In genomic region chr4:992297-993110, GRCh38 we compare ENCODE assay signal across 1 cellular context.
TF ChIP-seq lines count a peak whose summit lies in the region.

No MANE protein-coding gene starts in this region.

TF ChIP-seq in K562, 482 proteins besides CTCF, POLR2A, EP300 and RAD21 (continued from another document and continues in another):
- TF ChIP-seq ZNF639 (CRISPR knock-in tag; conservative IDR thresholded peaks at IDR 0.05 in 1 of 2, IDR thresholded peaks at IDR 0.05 in 1 of 2) (peak in 1 of 2 experiments; percentile 77; a peak in 2 of 4 replicates), ZNF436 (CRISPR knock-in tag; IDR thresholded peaks at IDR 0.05) (no peak), ZNF263 (CRISPR knock-in tag; IDR thresholded peaks at IDR 0.05; ENCODE audit: borderline replicate concordance) (peak; percentile 74; the same call in 1 of the 2 replicates), SMAD1 (IDR thresholded peaks at IDR 0.05; ENCODE audit: low read depth, low read length, partially characterized antibody) (no peak), BRD9 (IDR thresholded peaks at IDR 0.05; ENCODE audit: low read depth, partially characterized antibody) (peak; percentile 29), CBX1 (IDR thresholded peaks at IDR 0.05; ENCODE audit: low read depth) (peak; percentile 70), GABPB1 (CRISPR knock-in tag; IDR thresholded peaks at IDR 0.05) (peak; percentile 52; the same call in 1 of the 2 replicates), NR2C2 (CRISPR knock-in tag; IDR thresholded peaks at IDR 0.05) (peak; percentile 51; the same call in 1 of the 2 replicates), NR2C2 (tag; IDR thresholded peaks at IDR 0.05) (peak; percentile 89), CBFA2T3 (IDR thresholded peaks at IDR 0.05) (peak; percentile 43; the same call in 1 of the 2 replicates), ZNF507 (tag; conservative IDR thresholded peaks at IDR 0.05) (no peak), ELF1 (tag; IDR thresholded peaks at IDR 0.05) (peak; percentile 73), RB1 (IDR thresholded peaks at IDR 0.05; ENCODE audit: low read depth) (0 out of 2 replicates have a peak, but pooled peaks have one; percentile 7), ZKSCAN3 (CRISPR knock-in tag; IDR thresholded peaks at IDR 0.05) (no peak), ARHGAP35 (IDR thresholded peaks at IDR 0.05; ENCODE audit: partially characterized antibody) (no peak), TRIM24 (IDR thresholded peaks at IDR 0.05) (0 out of 4 replicates have a peak, but pooled peaks of 1 of the 2 experiments have one; percentile 43), SMARCC2 (IDR thresholded peaks at IDR 0.05; ENCODE audit: low read depth) (no peak), MAZ (CRISPR knock-in tag; conservative IDR thresholded peaks at IDR 0.05 in 1 of 2, IDR thresholded peaks at IDR 0.05 in 1 of 2) (peak in 1 of 2 experiments; percentile 73; a peak in 1 of 4 replicates), NR0B1 (IDR thresholded peaks at IDR 0.05; ENCODE audit: partially characterized antibody) (no peak), ZNF584 (CRISPR knock-in tag; IDR thresholded peaks at IDR 0.05; ENCODE audit: low read depth) (0 out of 2 replicates have a peak, but pooled peaks have one; percentile 30), CREB1 (IDR thresholded peaks at IDR 0.05) (peak; percentile 9; the same call in 1 of the 2 replicates), CREB1 (CRISPR knock-in tag; IDR thresholded peaks at IDR 0.05) (no peak), JUND (IDR thresholded peaks at IDR 0.05; ENCODE audit: borderline replicate concordance, low read depth, low read length) (peak; percentile 57), JUND (tag; IDR thresholded peaks at IDR 0.05; ENCODE audit: borderline replicate concordance, low read depth, low read length) (peak; percentile 64; the same call in 1 of the 3 replicates), KLF16 (IDR thresholded peaks at IDR 0.05) (no peak), ARID1B (IDR thresholded peaks at IDR 0.05) (peak; percentile 45), SAP30 (IDR thresholded peaks at IDR 0.05; ENCODE audit: borderline replicate concordance, insufficient read depth, low read depth, low read length, poor library complexity, severe bottlenecking) (peak; percentile 50), NRF1 (conservative IDR thresholded peaks at IDR 0.05 in 1 of 2, IDR thresholded peaks at IDR 0.05 in 1 of 2) (peak; percentile 53 to 67), MTA3 (IDR thresholded peaks at IDR 0.05; ENCODE audit: borderline replicate concordance) (peak; percentile 85; the same call in 1 of the 2 replicates), HDAC2 (IDR thresholded peaks at IDR 0.05) (peak; percentile 53; the same call in 1 of the 2 replicates), ZFP91 (CRISPR knock-in tag; IDR thresholded peaks at IDR 0.05) (0 out of 2 replicates have a peak, but pooled peaks have one; percentile 70), ZBTB2 (IDR thresholded peaks at IDR 0.05) (peak; percentile 44; the same call in 1 of the 2 replicates), SRF (CRISPR knock-in tag; IDR thresholded peaks at IDR 0.05) (peak in 1 of 2 experiments; percentile 77; a peak in 1 of 4 replicates), EP400 (IDR thresholded peaks at IDR 0.05) (peak; percentile 69; the same call in 1 of the 2 replicates), CBX8 (IDR thresholded peaks at IDR 0.05; ENCODE audit: borderline replicate concordance, extremely low read depth, low read depth, low read length, poor library complexity, severe bottlenecking) (no peak), POLR2AphosphoS5 (IDR thresholded peaks at IDR 0.05; ENCODE audit: control insufficient read depth, insufficient read depth, low read depth, low read length) (peak; percentile 66; the same call in 1 of the 2 replicates), TOE1 (IDR thresholded peaks at IDR 0.05; ENCODE audit: borderline replicate concordance) (peak; percentile 81; the same call in 1 of the 2 replicates), TOE1 (CRISPR knock-in tag; IDR thresholded peaks at IDR 0.05; ENCODE audit: borderline replicate concordance, low read depth) (peak; percentile 71; the same call in 1 of the 2 replicates), RAD51 (IDR thresholded peaks at IDR 0.05; ENCODE audit: borderline replicate concordance, low read depth) (peak; percentile 92), CTBP1 (IDR thresholded peaks at IDR 0.05; ENCODE audit: borderline replicate concordance) (peak; percentile 51), ATF1 (CRISPR knock-in tag; IDR thresholded peaks at IDR 0.05) (no peak), ATF1 (tag; IDR thresholded peaks at IDR 0.05) (peak; percentile 32; the same call in 1 of the 2 replicates), RNF2 (IDR thresholded peaks at IDR 0.05) (peak; percentile 54), TAF1 (IDR thresholded peaks at IDR 0.05; ENCODE audit: control insufficient read depth, extremely low read depth, insufficient read depth, low read length, severe bottlenecking) (peak; percentile 59), ETV1 (tag; conservative IDR thresholded peaks at IDR 0.05; ENCODE audit: low read depth) (peak; percentile 88), RBFOX2 (IDR thresholded peaks at IDR 0.05; ENCODE audit: low read depth, low read length) (peak; percentile 80), BHLHE40 (IDR thresholded peaks at IDR 0.05; ENCODE audit: low read length) (peak; percentile 94), NCOR1 (IDR thresholded peaks at IDR 0.05) (peak; percentile 45), ELF4 (CRISPR knock-in tag; IDR thresholded peaks at IDR 0.05) (no peak)
- TF ChIP-seq, protein P1, sequence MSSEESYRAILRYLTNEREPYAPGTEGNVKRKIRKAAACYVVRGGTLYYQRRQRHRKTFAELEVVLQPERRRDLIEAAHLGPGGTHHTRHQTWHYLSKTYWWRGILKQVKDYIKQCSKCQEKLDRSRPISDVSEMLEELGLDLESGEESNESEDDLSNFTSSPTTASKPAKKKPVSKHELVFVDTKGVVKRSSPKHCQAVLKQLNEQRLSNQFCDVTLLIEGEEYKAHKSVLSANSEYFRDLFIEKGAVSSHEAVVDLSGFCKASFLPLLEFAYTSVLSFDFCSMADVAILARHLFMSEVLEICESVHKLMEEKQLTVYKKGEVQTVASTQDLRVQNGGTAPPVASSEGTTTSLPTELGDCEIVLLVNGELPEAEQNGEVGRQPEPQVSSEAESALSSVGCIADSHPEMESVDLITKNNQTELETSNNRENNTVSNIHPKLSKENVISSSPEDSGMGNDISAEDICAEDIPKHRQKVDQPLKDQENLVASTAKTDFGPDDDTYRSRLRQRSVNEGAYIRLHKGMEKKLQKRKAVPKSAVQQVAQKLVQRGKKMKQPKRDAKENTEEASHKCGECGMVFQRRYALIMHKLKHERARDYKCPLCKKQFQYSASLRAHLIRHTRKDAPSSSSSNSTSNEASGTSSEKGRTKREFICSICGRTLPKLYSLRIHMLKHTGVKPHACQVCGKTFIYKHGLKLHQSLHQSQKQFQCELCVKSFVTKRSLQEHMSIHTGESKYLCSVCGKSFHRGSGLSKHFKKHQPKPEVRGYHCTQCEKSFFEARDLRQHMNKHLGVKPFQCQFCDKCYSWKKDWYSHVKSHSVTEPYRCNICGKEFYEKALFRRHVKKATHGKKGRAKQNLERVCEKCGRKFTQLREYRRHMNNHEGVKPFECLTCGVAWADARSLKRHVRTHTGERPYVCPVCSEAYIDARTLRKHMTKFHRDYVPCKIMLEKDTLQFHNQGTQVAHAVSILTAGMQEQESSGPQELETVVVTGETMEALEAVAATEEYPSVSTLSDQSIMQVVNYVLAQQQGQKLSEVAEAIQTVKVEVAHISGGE (CRISPR knock-in tag; IDR thresholded peaks at IDR 0.05): peak in 1 of 3 experiments; percentile 94; a peak in 2 of 6 replicates
- TF ChIP-seq, protein P2, sequence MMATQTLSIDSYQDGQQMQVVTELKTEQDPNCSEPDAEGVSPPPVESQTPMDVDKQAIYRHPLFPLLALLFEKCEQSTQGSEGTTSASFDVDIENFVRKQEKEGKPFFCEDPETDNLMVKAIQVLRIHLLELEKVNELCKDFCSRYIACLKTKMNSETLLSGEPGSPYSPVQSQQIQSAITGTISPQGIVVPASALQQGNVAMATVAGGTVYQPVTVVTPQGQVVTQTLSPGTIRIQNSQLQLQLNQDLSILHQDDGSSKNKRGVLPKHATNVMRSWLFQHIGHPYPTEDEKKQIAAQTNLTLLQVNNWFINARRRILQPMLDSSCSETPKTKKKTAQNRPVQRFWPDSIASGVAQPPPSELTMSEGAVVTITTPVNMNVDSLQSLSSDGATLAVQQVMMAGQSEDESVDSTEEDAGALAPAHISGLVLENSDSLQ (IDR thresholded peaks at IDR 0.05): 0 out of 2 replicates have a peak, but pooled peaks have one; percentile 25
- TF ChIP-seq, protein P3, sequence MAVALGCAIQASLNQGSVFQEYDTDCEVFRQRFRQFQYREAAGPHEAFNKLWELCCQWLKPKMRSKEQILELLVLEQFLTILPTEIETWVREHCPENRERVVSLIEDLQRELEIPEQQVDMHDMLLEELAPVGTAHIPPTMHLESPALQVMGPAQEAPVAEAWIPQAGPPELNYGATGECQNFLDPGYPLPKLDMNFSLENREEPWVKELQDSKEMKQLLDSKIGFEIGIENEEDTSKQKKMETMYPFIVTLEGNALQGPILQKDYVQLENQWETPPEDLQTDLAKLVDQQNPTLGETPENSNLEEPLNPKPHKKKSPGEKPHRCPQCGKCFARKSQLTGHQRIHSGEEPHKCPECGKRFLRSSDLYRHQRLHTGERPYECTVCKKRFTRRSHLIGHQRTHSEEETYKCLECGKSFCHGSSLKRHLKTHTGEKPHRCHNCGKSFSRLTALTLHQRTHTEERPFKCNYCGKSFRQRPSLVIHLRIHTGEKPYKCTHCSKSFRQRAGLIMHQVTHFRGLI (CRISPR knock-in tag; IDR thresholded peaks at IDR 0.05): peak; percentile 76; the same call in 1 of the 2 replicates
- TF ChIP-seq, protein P4, sequence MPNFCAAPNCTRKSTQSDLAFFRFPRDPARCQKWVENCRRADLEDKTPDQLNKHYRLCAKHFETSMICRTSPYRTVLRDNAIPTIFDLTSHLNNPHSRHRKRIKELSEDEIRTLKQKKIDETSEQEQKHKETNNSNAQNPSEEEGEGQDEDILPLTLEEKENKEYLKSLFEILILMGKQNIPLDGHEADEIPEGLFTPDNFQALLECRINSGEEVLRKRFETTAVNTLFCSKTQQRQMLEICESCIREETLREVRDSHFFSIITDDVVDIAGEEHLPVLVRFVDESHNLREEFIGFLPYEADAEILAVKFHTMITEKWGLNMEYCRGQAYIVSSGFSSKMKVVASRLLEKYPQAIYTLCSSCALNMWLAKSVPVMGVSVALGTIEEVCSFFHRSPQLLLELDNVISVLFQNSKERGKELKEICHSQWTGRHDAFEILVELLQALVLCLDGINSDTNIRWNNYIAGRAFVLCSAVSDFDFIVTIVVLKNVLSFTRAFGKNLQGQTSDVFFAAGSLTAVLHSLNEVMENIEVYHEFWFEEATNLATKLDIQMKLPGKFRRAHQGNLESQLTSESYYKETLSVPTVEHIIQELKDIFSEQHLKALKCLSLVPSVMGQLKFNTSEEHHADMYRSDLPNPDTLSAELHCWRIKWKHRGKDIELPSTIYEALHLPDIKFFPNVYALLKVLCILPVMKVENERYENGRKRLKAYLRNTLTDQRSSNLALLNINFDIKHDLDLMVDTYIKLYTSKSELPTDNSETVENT (CRISPR knock-in tag; IDR thresholded peaks at IDR 0.05): no peak
